ENCODE assay signal across 20 cellular contexts in genomic region chr3:44330444-44330843, GRCh38. TPM values are rescaled to one million over a fixed set of nuclear protein-coding genes. Genes with fewer than 3 reads are reported as not detected.
DNase-seq lines count a peak whose midpoint lies in the region; ATAC-seq and TF ChIP-seq lines count a peak whose summit lies in the region.
"Had no signal": no experiment of that assay in that cellular context is flagged by ENCODE, and none has a peak within 500 bp of the region (broad histone marks: within the 10 kb centered on the region; RNA-seq: fewer than 3 reads in every experiment).

No MANE protein-coding gene starts in this region.

- H3K36me3 ChIP-seq in GM23338 (ENCODE audit: insufficient read depth) (no peaks in the 10 kb centered on the region), mammary epithelial cell (ENCODE audit: insufficient read depth, low read length) (no peaks in the 10 kb centered on the region)

- POLR2A ChIA-PET in WTC11 (lab: Charles Lee): no interaction called here

- in situ Hi-C loops in mammary epithelial cell (cut with MboI; ENCODE audit: low sequenced_read_pairs in 2 of 2): no loop called here

- no peak overlapping the region for H3K27ac Mint-ChIP-seq in GM23338
- no peak overlapping the region for H3K27ac Mint-ChIP-seq in WTC11
- H3K27ac Mint-ChIP-seq in activated naive CD4-positive, alpha-beta T cell treated with anti-CD3 and anti-CD28 coated beads, Interleukin-2, amount 10 ng/mL, durations not matched to agents 7 days and 5 days: no peak overlapping the region
- H3K27ac Mint-ChIP-seq: B cell; CD8-positive, alpha-beta T cell; HFFc6; IgD-negative memory B cell had no signal

- no peaks in the 10 kb centered on the region for H3K36me3 Mint-ChIP-seq in GM23338 (ENCODE audit: low read depth)
- H3K36me3 Mint-ChIP-seq in WTC11: no peaks in the 10 kb centered on the region
- no peaks in the 10 kb centered on the region for H3K36me3 Mint-ChIP-seq in activated naive CD4-positive, alpha-beta T cell treated with anti-CD3 and anti-CD28 coated beads, Interleukin-2, amount 10 ng/mL, durations not matched to agents 7 days and 5 days
- H3K36me3 Mint-ChIP-seq: CD8-positive, alpha-beta T cell; IgD-negative memory B cell had no signal

- CTCF ChIA-PET in WTC11 (lab: Charles Lee): no interaction called here
- CTCF ChIA-PET in mammary epithelial cell (lab: Charles Lee; ENCODE audit: low non-redundant PET): no interaction called here
- CTCF ChIA-PET in activated naive CD4-positive, alpha-beta T cell treated with anti-CD3 and anti-CD28 coated beads, Interleukin-2, amount 10 ng/mL, durations not matched to agents 7 days and 5 days (lab: Charles Lee): no interaction called here

- no peaks in the 10 kb centered on the region for H3K9me2 ChIP-seq in GM23338 (ENCODE audit: insufficient read depth)

- H3K4me3 ChIP-seq in GM23338 (no peak overlapping the region), coronary artery (no peak overlapping the region), mammary epithelial cell (replicated peaks in 1 of 3; ENCODE audit: insufficient read depth in 1 of 3, low read depth in 2 of 3, low read length in 3 of 3) (no peak overlapping the region)
- H3K4me3 ChIP-seq: BLaER1 treated with 17β-estradiol and CSF1 and Interleukin-3, amounts not matched to agents 10 nM and 100 nM had no signal

- WGBS in mammary epithelial cell (ENCODE audit: low coverage, missing lambda C conversion rate): 91% methylated on average over 2 of the region's 2 CpGs

- H3F3A ChIP-seq in GM23338 (replicated peaks; ENCODE audit: low read depth): no peaks in the 10 kb centered on the region

- no peaks in the 10 kb centered on the region for H4K20me1 ChIP-seq in GM23338 (replicated peaks; ENCODE audit: insufficient read depth)
- H4K20me1 ChIP-seq in mammary epithelial cell (ENCODE audit: insufficient read depth, low read length): no peaks in the 10 kb centered on the region
- H4K20me1 ChIP-seq: BLaER1 treated with 17β-estradiol and CSF1 and Interleukin-3, amounts not matched to agents 10 nM and 100 nM had no signal

- no peaks in the 10 kb centered on the region for H3K9me3 ChIP-seq in mammary epithelial cell (replicated peaks; ENCODE audit: insufficient read depth, low read length)

- dilution Hi-C loops in mammary epithelial cell (cut with HindIII; ENCODE audit: low sequenced_read_pairs): no loop called here

- BruUV-seq in mammary epithelial cell (replicated peaks; lab: Mats Ljungman, UMichigan): no TSS peak

- H3K9ac ChIP-seq in mammary epithelial cell (ENCODE audit: insufficient read depth, low read length): no peak overlapping the region
- H3K9ac ChIP-seq: BLaER1 treated with 17β-estradiol and CSF1 and Interleukin-3, amounts not matched to agents 10 nM and 100 nM had no signal

- H3K27ac ChIP-seq in GM23338 (ENCODE audit: low read depth) (no peak overlapping the region), coronary artery (no peak overlapping the region), mammary epithelial cell (ENCODE audit: insufficient read depth, low read depth, low read length) (no peak overlapping the region)
- H3K27ac ChIP-seq: BLaER1 treated with 17β-estradiol and CSF1 and Interleukin-3, amounts not matched to agents 10 nM and 100 nM had no signal

- H2AFZ ChIP-seq in GM23338 (no peak overlapping the region), mammary epithelial cell (ENCODE audit: low read depth, low read length) (no peak overlapping the region)

- H3K79me2 ChIP-seq in GM23338 (replicated peaks; ENCODE audit: insufficient read depth) (no peaks in the 10 kb centered on the region), mammary epithelial cell (ENCODE audit: insufficient read depth, low read length) (no peaks in the 10 kb centered on the region)

- H3K4me3 Mint-ChIP-seq in GM23338 (no peak overlapping the region), WTC11 (no peak overlapping the region)
- no peak overlapping the region for H3K4me3 Mint-ChIP-seq in activated naive CD4-positive, alpha-beta T cell treated with anti-CD3 and anti-CD28 coated beads, Interleukin-2, amount 10 ng/mL, durations not matched to agents 7 days and 5 days
- H3K4me3 Mint-ChIP-seq: B cell; CD8-positive, alpha-beta T cell; HFFc6; IgD-negative memory B cell had no signal

- ATAC-seq in GM23338 (peak; percentile 74), WTC11 (peak; percentile 66)
- ATAC-seq: CD8-positive, alpha-beta T cell; HCT116; HepG2 had no signal

- H3K9me3 Mint-ChIP-seq in GM23338 (no peaks in the 10 kb centered on the region), WTC11 (no peaks in the 10 kb centered on the region)
- no peaks in the 10 kb centered on the region for H3K9me3 Mint-ChIP-seq in activated naive CD4-positive, alpha-beta T cell treated with anti-CD3 and anti-CD28 coated beads, Interleukin-2, amount 10 ng/mL, durations not matched to agents 7 days and 5 days
- H3K9me3 Mint-ChIP-seq: CD8-positive, alpha-beta T cell; HFFc6; IgD-negative memory B cell had no signal

- TF ChIP-seq CTCF in GM23338 (conservative IDR thresholded peaks at IDR 0.05; ENCODE audit: low read depth in 2 of 2): no peak
- no peak for TF ChIP-seq CTCF in WTC11 (IDR thresholded peaks at IDR 0.05)
- TF ChIP-seq CTCF in coronary artery (IDR thresholded peaks at IDR 0.05): no peak
- no peak for TF ChIP-seq CTCF in mammary epithelial cell (conservative IDR thresholded peaks at IDR 0.05 in 1 of 2, IDR thresholded peaks at IDR 0.05 in 1 of 2; ENCODE audit: extremely low read depth in 1 of 2, insufficient read depth in 1 of 2, low read depth in 1 of 2, low read length in 2 of 2)

- DNase-seq in GM23338 (ENCODE audit: low spot score): peak; percentile 23
- peak; percentile 13 for DNase-seq in UCSD-AML1 (lab: John Stamatoyannopoulos, UW; ENCODE audit: unreplicated experiment)
- no peak for DNase-seq in WTC11 (ENCODE audit: low spot score)
- no peak for DNase-seq in coronary artery (ENCODE audit: low spot score)
- DNase-seq in mammary epithelial cell: no peak
- DNase-seq in activated naive CD4-positive, alpha-beta T cell treated with anti-CD3 and anti-CD28 coated beads, Interleukin-2, amount 10 ng/mL, durations not matched to agents 7 days and 5 days: no peak
- DNase-seq: CD8-positive, alpha-beta T cell; COR-L47; DMS 273 treated with DMSO at 0.1 percent for 48 hours; DMS53; DND-41; EL; GOT3; H7; HFFc6 had no signal

- H3K27me3 ChIP-seq in GM23338 (ENCODE audit: insufficient read depth) (no peaks in the 10 kb centered on the region), mammary epithelial cell (ENCODE audit: insufficient read depth, low read length) (no peaks in the 10 kb centered on the region)
- H3K27me3 ChIP-seq: BLaER1 treated with 17β-estradiol and CSF1 and Interleukin-3, amounts not matched to agents 10 nM and 100 nM had no signal

- H3K4me1 ChIP-seq in GM23338 (ENCODE audit: insufficient read depth): no peaks in the 10 kb centered on the region
- H3K4me1 ChIP-seq in mammary epithelial cell (ENCODE audit: insufficient read depth, low read length): no peaks in the 10 kb centered on the region
- H3K4me1 ChIP-seq: BLaER1 treated with 17β-estradiol and CSF1 and Interleukin-3, amounts not matched to agents 10 nM and 100 nM had no signal

- H3K4me2 ChIP-seq in GM23338 (no peak overlapping the region), mammary epithelial cell (ENCODE audit: insufficient read depth, low read depth, low read length) (no peak overlapping the region)
- H3K4me2 ChIP-seq: BLaER1 treated with 17β-estradiol and CSF1 and Interleukin-3, amounts not matched to agents 10 nM and 100 nM had no signal

- no peaks in the 10 kb centered on the region for H3K27me3 Mint-ChIP-seq in GM23338 (ENCODE audit: insufficient read depth, low read depth, poor library complexity)
- H3K27me3 Mint-ChIP-seq in WTC11 (ENCODE audit: low read depth): peaks cover 11% of the 10 kb centered on the region; the same call in 1 of the 2 replicates
- H3K27me3 Mint-ChIP-seq in activated naive CD4-positive, alpha-beta T cell treated with anti-CD3 and anti-CD28 coated beads, Interleukin-2, amount 10 ng/mL, durations not matched to agents 7 days and 5 days: peaks cover 34% of the 10 kb centered on the region

- peaks cover 4% of the 10 kb centered on the region; the same call in 2 of the 3 replicates for H3K4me1 Mint-ChIP-seq in GM23338
- H3K4me1 Mint-ChIP-seq in WTC11: peaks cover 4% of the 10 kb centered on the region; the same call in 1 of the 2 replicates
- H3K4me1 Mint-ChIP-seq in activated naive CD4-positive, alpha-beta T cell treated with anti-CD3 and anti-CD28 coated beads, Interleukin-2, amount 10 ng/mL, durations not matched to agents 7 days and 5 days: no peaks in the 10 kb centered on the region
- H3K4me1 Mint-ChIP-seq: B cell, IgD-negative memory B cell had no signal

- intact Hi-C loops in mammary epithelial cell (cut with micrococcal nuclease): no loop called here

TF ChIP-seq in GM23338, 12 proteins besides CTCF, POLR2A, EP300 and RAD21 (continues in another document):
- TF ChIP-seq JUNB (IDR thresholded peaks at IDR 0.05; ENCODE audit: unreplicated experiment): no peak

TF ChIP-seq in WTC11, 78 proteins besides CTCF, POLR2A, EP300 and RAD21:
- no peak for TF ChIP-seq TEAD1 (CRISPR knock-in tag; IDR thresholded peaks at IDR 0.05)
- TF ChIP-seq SMAD3 (CRISPR knock-in tag; IDR thresholded peaks at IDR 0.05; ENCODE audit: borderline replicate concordance): no peak
- no peak for TF ChIP-seq HMGA2 (CRISPR knock-in tag; IDR thresholded peaks at IDR 0.05)
- no peak for TF ChIP-seq TCF7 (CRISPR knock-in tag; IDR thresholded peaks at IDR 0.05; ENCODE audit: low read depth)
TF ChIP-seq in WTC11: peak in this region for 0.

RNA-seq across cellular contexts. Expression of gene TCAIM, which starts 8.1 kb away (rescaled TPM):
- total RNA-seq in GM23338 (2014; rRNA removed; shearing (Covaris generic)): 26.0 and 35.0 TPM in 2 replicates
- polyA plus RNA-seq in GM23338 (2016; fragmentation: Nextera tagmentation; extraction: Ambion mirVana): 9.8 and 10.3 TPM in 2 replicates
- 14.8 to 18.9 TPM (median 16.6 TPM) in 3 replicates for total RNA-seq in WTC11 (2021)
- total RNA-seq in mammary epithelial cell: 10 to 100 TPM; 19.5 to 21.7 TPM
- 14.4 TPM for polyA plus RNA-seq in mammary epithelial cell
- polyA minus RNA-seq in mammary epithelial cell: 7.4 TPM

Comparison
In these comparisons a context has a peak if more than half of its experiments do, and no peak if none do; other contexts are left out.
1. DNase-seq: peak in GM23338 (single experiment) and UCSD-AML1 (single experiment); none in WTC11 (single experiment), coronary artery (single experiment), mammary epithelial cell (single experiment) and activated naive CD4-positive, alpha-beta T cell treated with anti-CD3 and anti-CD28 coated beads, Interleukin-2, amount 10 ng/mL, durations not matched to agents 7 days and 5 days (single experiment).